Comparison of ENCODE assay signal across 1 cellular context in genomic region chr19:1744822-1745563, GRCh38.
TF ChIP-seq lines count a peak whose summit lies in the region.

No MANE protein-coding gene starts in this region.

TF ChIP-seq in GM23338, 12 proteins besides CTCF, POLR2A, EP300 and RAD21:
- TF ChIP-seq ZNF462 (CRISPR knock-in tag; IDR thresholded peaks at IDR 0.05), result no peak
- TF ChIP-seq CREB1 (CRISPR knock-in tag; IDR thresholded peaks at IDR 0.05; ENCODE audit: low read depth), result no peak
TF ChIP-seq in GM23338: peak in this region for 0.
